ENCODE assay signal across 9 cellular contexts in genomic region chr2:158473300-158473699, GRCh38. TPM values are rescaled to one million over a fixed set of nuclear protein-coding genes. Genes with fewer than 3 reads are reported as not detected.
"Had no signal": no experiment of that assay in that cellular context is flagged by ENCODE, and none has a peak within 500 bp of the region (broad histone marks: within the 10 kb centered on the region; RNA-seq: fewer than 3 reads in every experiment).

No MANE protein-coding gene starts in this region.

RNA-seq across cellular contexts. Expression of gene CCDC148, which starts 16.7 kb away (rescaled TPM):
- total RNA-seq: activated B cell treated with CpG ODN at 0.5 μM for 24 hours; activated CD4-positive, alpha-beta memory T cell treated with anti-CD3 and anti-CD28 coated beads, Interleukin-2, amount 10 ng/mL, durations not matched to agents 7 days and 5 days; activated CD4-positive, alpha-beta T cell treated with anti-CD3 and anti-CD28 coated beads, Interleukin-2, amount 10 ng/mL, durations not matched to agents 24 days and 14 days; activated CD8-positive, alpha-beta memory T cell treated with anti-CD3 and anti-CD28 coated beads for 36 hours; activated CD8-positive, alpha-beta memory T cell treated with anti-CD3 and anti-CD28 coated beads, Interleukin-2, amount 10 ng/mL, durations not matched to agents 7 days and 5 days; activated CD8-positive, alpha-beta T cell treated with anti-CD3 and anti-CD28 coated beads for 36 hours; T-helper 1 cell treated with Interleukin-12 subunit alpha and Interleukin-12 subunit beta and Interleukin-4 antibody, amounts not matched to agents 30 ng/mL and 1 ng/mL, for 36 hours; T-helper 17 cell; T-helper 2 cell treated with Interferon-gamma antibody and Interleukin-4, amounts not matched to agents 100 ng/mL and 5 ng/mL, for 36 hours had no signal
